Comparison of ENCODE assay signal across 11 cellular contexts in the genomic region with DNA sequence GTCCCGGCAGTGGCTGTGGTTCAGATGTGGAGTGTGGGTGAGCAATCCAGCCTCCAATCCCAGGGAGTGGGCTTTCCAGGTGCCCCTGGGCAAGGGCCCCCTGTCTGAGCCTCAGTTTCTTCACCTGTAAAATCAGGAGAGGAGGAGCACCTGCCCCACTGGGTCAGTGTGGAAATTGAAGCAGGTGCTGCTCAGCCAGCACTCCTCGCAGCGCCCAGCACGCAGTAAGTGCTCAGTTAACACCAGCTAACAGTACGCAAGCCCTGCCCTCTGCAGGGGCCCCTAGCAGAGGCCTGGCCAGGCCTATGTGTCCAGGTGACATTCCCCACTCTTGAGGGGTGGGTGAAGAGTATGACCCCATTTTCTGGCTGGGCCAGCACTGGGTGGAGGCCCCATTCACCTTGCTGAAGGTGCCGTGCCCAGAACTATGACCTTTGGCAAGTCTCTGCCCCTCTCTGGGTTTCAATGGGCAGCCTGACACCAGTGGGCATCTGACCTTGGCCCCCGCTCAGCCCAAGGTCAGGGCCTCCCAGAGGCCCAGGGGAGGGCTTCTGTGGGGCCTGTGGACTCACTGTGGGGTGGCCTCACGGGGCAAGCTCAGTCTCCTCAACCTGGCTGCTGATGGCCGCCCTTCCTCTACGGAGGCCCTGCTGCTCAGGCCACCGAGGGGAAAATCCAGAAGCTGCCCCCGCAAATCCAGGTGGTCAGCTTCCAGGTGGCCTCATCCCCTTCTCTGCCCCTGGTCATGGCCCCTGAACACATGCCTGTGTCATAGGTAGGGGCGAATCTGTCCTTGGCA. TPM values are rescaled to one million over a fixed set of nuclear protein-coding genes. Genes with fewer than 3 reads are reported as not detected.
DNase-seq lines count a peak whose midpoint lies in the region; ATAC-seq and TF ChIP-seq lines count a peak whose summit lies in the region.
"Had no signal": no experiment of that assay in that cellular context is flagged by ENCODE, and none has a peak within 500 bp of the region (broad histone marks: within the 10 kb centered on the region; RNA-seq: fewer than 3 reads in every experiment).

No MANE protein-coding gene starts in this region.

- peak overlapping the region; percentile 46 for H3K9ac ChIP-seq in Loucy (ENCODE audit: low read depth, low read length, poor library complexity, severe bottlenecking)

- H3K79me2 ChIP-seq in Loucy (ENCODE audit: insufficient read depth, low read length), result peaks cover 18% of the 10 kb centered on the region; the same call in 1 of the 2 replicates

- DNase-seq in coronary artery (ENCODE audit: low spot score) (no peak), thyroid gland (no peak), NCI-H2196 (lab: John Stamatoyannopoulos, UW; ENCODE audit: unreplicated experiment) (no peak), WTC11 (ENCODE audit: low spot score) (no peak), activated gamma-delta T cell (lab: John Stamatoyannopoulos, UW) (no peak)
- DNase-seq in activated CD8-positive, alpha-beta memory T cell treated with anti-CD3 and anti-CD28 coated beads, Interleukin-2, amount 50 U/mL, for 48 hours, result no peak
- DNase-seq: NCI-H2029 had no signal

- H3K4me3 Mint-ChIP-seq in WTC11, result no peak overlapping the region

- no peaks in the 10 kb centered on the region for H3K27me3 ChIP-seq in Loucy (ENCODE audit: insufficient read depth, low read length, poor library complexity, severe bottlenecking)
- no peaks in the 10 kb centered on the region for H3K27me3 ChIP-seq in muscle layer of duodenum (ENCODE audit: low read depth, low read length)
- H3K27me3 ChIP-seq in thyroid gland, result no peaks in the 10 kb centered on the region

- CTCF ChIA-PET in WTC11 (lab: Charles Lee), result interaction anchor here (1.0 to 9.8 kb wide), 9 partner anchors 20 to 87 kb away, joined by 3 to 142 read pairs (median 5); no protein-coding TSS in a partner anchor

- H3K4me3 ChIP-seq in Loucy (ENCODE audit: low read length, poor library complexity, severe bottlenecking), result peak overlapping the region; percentile 13
- H3K4me3 ChIP-seq in coronary artery, result peak overlapping the region; percentile 86
- peak overlapping the region; percentile 39 to 72 for H3K4me3 ChIP-seq in muscle layer of duodenum (ENCODE audit: low read depth in 1 of 2, low read length in 2 of 2)
- no peak overlapping the region for H3K4me3 ChIP-seq in thyroid gland (replicated peaks in 1 of 3)

- peaks cover 25% of the 10 kb centered on the region for H3K4me1 ChIP-seq in Loucy (ENCODE audit: insufficient read depth, low read length, poor library complexity, severe bottlenecking)
- peaks cover 8 to 73% of the 10 kb centered on the region in 2 donors for H3K4me1 ChIP-seq in muscle layer of duodenum (ENCODE audit: control insufficient read depth in 1 of 2, insufficient read depth in 2 of 2, low read length in 2 of 2)
- H3K4me1 ChIP-seq in thyroid gland, result peaks cover 20 to 58% of the 10 kb centered on the region in 2 donors

- H3K36me3 ChIP-seq in Loucy (ENCODE audit: insufficient read depth, low read length), result no peaks in the 10 kb centered on the region
- peaks cover 6 to 9% of the 10 kb centered on the region in 2 donors for H3K36me3 ChIP-seq in muscle layer of duodenum (ENCODE audit: control insufficient read depth in 1 of 2, insufficient read depth in 2 of 2, low read length in 2 of 2)
- H3K36me3 ChIP-seq in thyroid gland, result peaks cover 11 to 21% of the 10 kb centered on the region in 2 donors

- no peaks in the 10 kb centered on the region for H3K9me2 ChIP-seq in Loucy (replicated peaks; ENCODE audit: low read depth, low read length)

- TF ChIP-seq CTCF in Loucy (conservative IDR thresholded peaks at IDR 0.05; ENCODE audit: low read length), result no peak
- no peak for TF ChIP-seq CTCF in coronary artery (IDR thresholded peaks at IDR 0.05)
- TF ChIP-seq CTCF in thyroid gland (IDR thresholded peaks at IDR 0.05), result no peak
- no peak for TF ChIP-seq CTCF in WTC11 (IDR thresholded peaks at IDR 0.05)

- no peak for TF ChIP-seq POLR2A in thyroid gland (IDR thresholded peaks at IDR 0.05)

- WGBS in thyroid gland, 2 donors, result 84 to 85% methylated on average over 7 to 8 of the region's 13 CpGs

- no peak overlapping the region for H2AFZ ChIP-seq in Loucy (ENCODE audit: low read length)

- H3K27ac ChIP-seq in coronary artery (peak overlapping the region; percentile 86 to 100), muscle layer of duodenum (ENCODE audit: low read length) (peak overlapping the region; percentile 54), thyroid gland (peak overlapping the region in 2 of 3 donors; percentile 8 to 22)

- H3K36me3 Mint-ChIP-seq in WTC11, result no peaks in the 10 kb centered on the region

- H3K27me3 Mint-ChIP-seq in WTC11 (ENCODE audit: low read depth), result no peaks in the 10 kb centered on the region

- H3F3A ChIP-seq in Loucy (ENCODE audit: low read depth), result no peaks in the 10 kb centered on the region

- peak overlapping the region; percentile 80 for H3K4me2 ChIP-seq in Loucy (ENCODE audit: low read depth, low read length, poor library complexity, severe bottlenecking)

- peaks cover 24% of the 10 kb centered on the region for H3K4me1 Mint-ChIP-seq in WTC11

- peaks cover 6% of the 10 kb centered on the region for H4K20me1 ChIP-seq in Loucy (ENCODE audit: insufficient read depth, low read length, poor library complexity, severe bottlenecking)

- no peaks in the 10 kb centered on the region for H3K9me3 Mint-ChIP-seq in WTC11
- H3K9me3 Mint-ChIP-seq: activated T-helper 2 cell treated with anti-CD3 and anti-CD28 coated beads, Interferon-gamma antibody, Interleukin-2, Interleukin-4, amounts not matched to agents 10 μg/mL and 5 μg/mL and 100 μg/mL, durations not matched to agents 14 hours and 24 hours and 36 hours had no signal

- POLR2A ChIA-PET in WTC11 (lab: Charles Lee), result no interaction called here

- H3K9me3 ChIP-seq in Loucy (ENCODE audit: insufficient read depth, low read depth, low read length), result no peaks in the 10 kb centered on the region
- H3K9me3 ChIP-seq in muscle layer of duodenum (ENCODE audit: control insufficient read depth in 1 of 2, low read length in 2 of 2), result no peaks in the 10 kb centered on the region
- no peaks in the 10 kb centered on the region for H3K9me3 ChIP-seq in thyroid gland

- ATAC-seq in WTC11, result no peak
- ATAC-seq: naive thymus-derived CD4-positive, alpha-beta T cell had no signal

- H3K27ac Mint-ChIP-seq in WTC11, result no peak overlapping the region
- H3K27ac Mint-ChIP-seq: activated T-helper 2 cell treated with anti-CD3 and anti-CD28 coated beads, Interferon-gamma antibody, Interleukin-2, Interleukin-4, amounts not matched to agents 10 μg/mL and 5 μg/mL and 100 μg/mL, durations not matched to agents 14 hours and 24 hours and 36 hours; naive thymus-derived CD4-positive, alpha-beta T cell had no signal

- intact Hi-C loops in thyroid gland (cut with DNase I), result no loop called here

TF ChIP-seq in WTC11, 78 proteins besides CTCF, POLR2A, EP300 and RAD21 (continues in another document):
- no peak for TF ChIP-seq FOXK1 (CRISPR knock-in tag; IDR thresholded peaks at IDR 0.05)
- TF ChIP-seq, protein P1, sequence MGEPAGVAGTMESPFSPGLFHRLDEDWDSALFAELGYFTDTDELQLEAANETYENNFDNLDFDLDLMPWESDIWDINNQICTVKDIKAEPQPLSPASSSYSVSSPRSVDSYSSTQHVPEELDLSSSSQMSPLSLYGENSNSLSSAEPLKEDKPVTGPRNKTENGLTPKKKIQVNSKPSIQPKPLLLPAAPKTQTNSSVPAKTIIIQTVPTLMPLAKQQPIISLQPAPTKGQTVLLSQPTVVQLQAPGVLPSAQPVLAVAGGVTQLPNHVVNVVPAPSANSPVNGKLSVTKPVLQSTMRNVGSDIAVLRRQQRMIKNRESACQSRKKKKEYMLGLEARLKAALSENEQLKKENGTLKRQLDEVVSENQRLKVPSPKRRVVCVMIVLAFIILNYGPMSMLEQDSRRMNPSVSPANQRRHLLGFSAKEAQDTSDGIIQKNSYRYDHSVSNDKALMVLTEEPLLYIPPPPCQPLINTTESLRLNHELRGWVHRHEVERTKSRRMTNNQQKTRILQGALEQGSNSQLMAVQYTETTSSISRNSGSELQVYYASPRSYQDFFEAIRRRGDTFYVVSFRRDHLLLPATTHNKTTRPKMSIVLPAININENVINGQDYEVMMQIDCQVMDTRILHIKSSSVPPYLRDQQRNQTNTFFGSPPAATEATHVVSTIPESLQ (CRISPR knock-in tag; IDR thresholded peaks at IDR 0.05), result no peak
- TF ChIP-seq, protein P2, sequence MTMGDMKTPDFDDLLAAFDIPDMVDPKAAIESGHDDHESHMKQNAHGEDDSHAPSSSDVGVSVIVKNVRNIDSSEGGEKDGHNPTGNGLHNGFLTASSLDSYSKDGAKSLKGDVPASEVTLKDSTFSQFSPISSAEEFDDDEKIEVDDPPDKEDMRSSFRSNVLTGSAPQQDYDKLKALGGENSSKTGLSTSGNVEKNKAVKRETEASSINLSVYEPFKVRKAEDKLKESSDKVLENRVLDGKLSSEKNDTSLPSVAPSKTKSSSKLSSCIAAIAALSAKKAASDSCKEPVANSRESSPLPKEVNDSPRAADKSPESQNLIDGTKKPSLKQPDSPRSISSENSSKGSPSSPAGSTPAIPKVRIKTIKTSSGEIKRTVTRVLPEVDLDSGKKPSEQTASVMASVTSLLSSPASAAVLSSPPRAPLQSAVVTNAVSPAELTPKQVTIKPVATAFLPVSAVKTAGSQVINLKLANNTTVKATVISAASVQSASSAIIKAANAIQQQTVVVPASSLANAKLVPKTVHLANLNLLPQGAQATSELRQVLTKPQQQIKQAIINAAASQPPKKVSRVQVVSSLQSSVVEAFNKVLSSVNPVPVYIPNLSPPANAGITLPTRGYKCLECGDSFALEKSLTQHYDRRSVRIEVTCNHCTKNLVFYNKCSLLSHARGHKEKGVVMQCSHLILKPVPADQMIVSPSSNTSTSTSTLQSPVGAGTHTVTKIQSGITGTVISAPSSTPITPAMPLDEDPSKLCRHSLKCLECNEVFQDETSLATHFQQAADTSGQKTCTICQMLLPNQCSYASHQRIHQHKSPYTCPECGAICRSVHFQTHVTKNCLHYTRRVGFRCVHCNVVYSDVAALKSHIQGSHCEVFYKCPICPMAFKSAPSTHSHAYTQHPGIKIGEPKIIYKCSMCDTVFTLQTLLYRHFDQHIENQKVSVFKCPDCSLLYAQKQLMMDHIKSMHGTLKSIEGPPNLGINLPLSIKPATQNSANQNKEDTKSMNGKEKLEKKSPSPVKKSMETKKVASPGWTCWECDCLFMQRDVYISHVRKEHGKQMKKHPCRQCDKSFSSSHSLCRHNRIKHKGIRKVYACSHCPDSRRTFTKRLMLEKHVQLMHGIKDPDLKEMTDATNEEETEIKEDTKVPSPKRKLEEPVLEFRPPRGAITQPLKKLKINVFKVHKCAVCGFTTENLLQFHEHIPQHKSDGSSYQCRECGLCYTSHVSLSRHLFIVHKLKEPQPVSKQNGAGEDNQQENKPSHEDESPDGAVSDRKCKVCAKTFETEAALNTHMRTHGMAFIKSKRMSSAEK (CRISPR knock-in tag; IDR thresholded peaks at IDR 0.05; ENCODE audit: borderline replicate concordance), result no peak
- no peak for TF ChIP-seq NFATC4 (CRISPR knock-in tag; IDR thresholded peaks at IDR 0.05)
- no peak for TF ChIP-seq NR2C2 (CRISPR knock-in tag; IDR thresholded peaks at IDR 0.05)

RNA-seq across cellular contexts. Expression of a gene that starts 2.5 kb away (rescaled TPM):
- total RNA-seq in thyroid gland (10 to 100 TPM; 11.3 to 39.8 (median 26.7) TPM), WTC11 (2021) (28.3 to 34.9 TPM (median 31.2 TPM) in 3 replicates)

RNA-seq across cellular contexts. Expression of a gene that starts 37.0 kb away (rescaled TPM):
- total RNA-seq in thyroid gland, result 1 to 10 TPM; 3.5 to 9.6 (median 5.0) TPM
- total RNA-seq in WTC11 (2021), result 6.0 to 8.8 TPM (median 7.5 TPM) in 3 replicates
- total RNA-seq: activated T-helper 2 cell treated with anti-CD3 and anti-CD28 coated beads, Interferon-gamma antibody, Interleukin-2, Interleukin-4, amounts not matched to agents 10 μg/mL and 5 μg/mL and 100 μg/mL, durations not matched to agents 14 hours and 24 hours and 36 hours had no signal

Comparison
In these comparisons a context has a peak if more than half of its experiments do, and no peak if none do; other contexts are left out.
1. H3K4me3 ChIP-seq: peak in Loucy (single experiment), coronary artery (single experiment) and muscle layer of duodenum (2 of 2); none in thyroid gland (0 of 3).
2. H3K27ac ChIP-seq: peak in every context shown above with its lines; median percentile 93 in coronary artery; 54 in muscle layer of duodenum; 15 in thyroid gland.